1 cellular context compared by ENCODE assay signal in genomic region chr20:23435675-23436539, GRCh38.
A peak's percentile ranks its signal among the peaks of the same experiment; 100 is the strongest.
TF ChIP-seq lines count a peak whose summit lies in the region.

No MANE protein-coding gene starts in this region.

TF ChIP-seq in HepG2, 621 proteins besides CTCF, POLR2A, EP300 and RAD21 (continued from another document and continues in another):
- TF ChIP-seq ZBTB10 (CRISPR knock-in tag; IDR thresholded peaks at IDR 0.05; ENCODE audit: borderline replicate concordance), result peak; percentile 72; the same call in 1 of the 2 replicates
- TF ChIP-seq DR1 (CRISPR knock-in tag; IDR thresholded peaks at IDR 0.05), result 0 out of 2 replicates have a peak, but pooled peaks have one; percentile 35
- TF ChIP-seq, protein P1, sequence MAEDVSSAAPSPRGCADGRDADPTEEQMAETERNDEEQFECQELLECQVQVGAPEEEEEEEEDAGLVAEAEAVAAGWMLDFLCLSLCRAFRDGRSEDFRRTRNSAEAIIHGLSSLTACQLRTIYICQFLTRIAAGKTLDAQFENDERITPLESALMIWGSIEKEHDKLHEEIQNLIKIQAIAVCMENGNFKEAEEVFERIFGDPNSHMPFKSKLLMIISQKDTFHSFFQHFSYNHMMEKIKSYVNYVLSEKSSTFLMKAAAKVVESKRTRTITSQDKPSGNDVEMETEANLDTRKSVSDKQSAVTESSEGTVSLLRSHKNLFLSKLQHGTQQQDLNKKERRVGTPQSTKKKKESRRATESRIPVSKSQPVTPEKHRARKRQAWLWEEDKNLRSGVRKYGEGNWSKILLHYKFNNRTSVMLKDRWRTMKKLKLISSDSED (CRISPR knock-in tag; IDR thresholded peaks at IDR 0.05), result no peak
- peak; percentile 39; the same call in 1 of the 2 replicates for TF ChIP-seq ZNF205 (CRISPR knock-in tag; IDR thresholded peaks at IDR 0.05)
- TF ChIP-seq AKAP8 (CRISPR knock-in tag; IDR thresholded peaks at IDR 0.05), result 0 out of 2 replicates have a peak, but pooled peaks have one; percentile 70
- peak; percentile 25; the same call in 1 of the 2 replicates for TF ChIP-seq KAT7 (CRISPR knock-in tag; IDR thresholded peaks at IDR 0.05; ENCODE audit: borderline replicate concordance)
- peak; percentile 57; the same call in 1 of the 2 replicates for TF ChIP-seq SPEN (CRISPR knock-in tag; IDR thresholded peaks at IDR 0.05; ENCODE audit: low read depth)
- TF ChIP-seq HIVEP1 (CRISPR knock-in tag; IDR thresholded peaks at IDR 0.05), result 0 out of 2 replicates have a peak, but pooled peaks have one; percentile 49
- TF ChIP-seq, protein P2, sequence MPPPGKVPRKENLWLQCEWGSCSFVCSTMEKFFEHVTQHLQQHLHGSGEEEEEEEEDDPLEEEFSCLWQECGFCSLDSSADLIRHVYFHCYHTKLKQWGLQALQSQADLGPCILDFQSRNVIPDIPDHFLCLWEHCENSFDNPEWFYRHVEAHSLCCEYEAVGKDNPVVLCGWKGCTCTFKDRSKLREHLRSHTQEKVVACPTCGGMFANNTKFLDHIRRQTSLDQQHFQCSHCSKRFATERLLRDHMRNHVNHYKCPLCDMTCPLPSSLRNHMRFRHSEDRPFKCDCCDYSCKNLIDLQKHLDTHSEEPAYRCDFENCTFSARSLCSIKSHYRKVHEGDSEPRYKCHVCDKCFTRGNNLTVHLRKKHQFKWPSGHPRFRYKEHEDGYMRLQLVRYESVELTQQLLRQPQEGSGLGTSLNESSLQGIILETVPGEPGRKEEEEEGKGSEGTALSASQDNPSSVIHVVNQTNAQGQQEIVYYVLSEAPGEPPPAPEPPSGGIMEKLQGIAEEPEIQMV (CRISPR knock-in tag; IDR thresholded peaks at IDR 0.05; ENCODE audit: low read depth), result no peak; the same call in 1 of the 2 replicates
- TF ChIP-seq IKZF4 (CRISPR knock-in tag; IDR thresholded peaks at IDR 0.05; ENCODE audit: borderline replicate concordance, low read depth, not compliant biosample characterization), result no peak
- TF ChIP-seq MAFF (IDR thresholded peaks at IDR 0.05; ENCODE audit: low read depth, low read length), result no peak
- peak; percentile 51; the same call in 1 of the 2 replicates for TF ChIP-seq ZMYM4 (CRISPR knock-in tag; IDR thresholded peaks at IDR 0.05)
- peak; percentile 73; the same call in 1 of the 2 replicates for TF ChIP-seq THRA (CRISPR knock-in tag; IDR thresholded peaks at IDR 0.05; ENCODE audit: borderline replicate concordance)
- peak; percentile 89 for TF ChIP-seq ZNF263 (CRISPR knock-in tag; IDR thresholded peaks at IDR 0.05)
- peak; percentile 59; the same call in 1 of the 2 replicates for TF ChIP-seq ZNF768 (CRISPR knock-in tag; IDR thresholded peaks at IDR 0.05)
- TF ChIP-seq ZNF572 (CRISPR knock-in tag; IDR thresholded peaks at IDR 0.05), result peak; percentile 37; the same call in 1 of the 2 replicates
- TF ChIP-seq FOXK2 (IDR thresholded peaks at IDR 0.05), result no peak
- TF ChIP-seq ZSCAN29 (CRISPR knock-in tag; conservative IDR thresholded peaks at IDR 0.05), result no peak
- peak; percentile 96 for TF ChIP-seq BCL6 (CRISPR knock-in tag; IDR thresholded peaks at IDR 0.05)
- TF ChIP-seq ZC3H4 (CRISPR knock-in tag; IDR thresholded peaks at IDR 0.05; ENCODE audit: borderline replicate concordance), result peak; percentile 57; the same call in 1 of the 2 replicates
- TF ChIP-seq PPARG (CRISPR knock-in tag; conservative IDR thresholded peaks at IDR 0.05), result no peak
- no peak for TF ChIP-seq KLF13 (CRISPR knock-in tag; IDR thresholded peaks at IDR 0.05)
- TF ChIP-seq TCF7 (IDR thresholded peaks at IDR 0.05; ENCODE audit: low read depth), result peak; percentile 70; the same call in 1 of the 2 replicates
- TF ChIP-seq TBX2 (CRISPR knock-in tag; IDR thresholded peaks at IDR 0.05; ENCODE audit: borderline replicate concordance), result peak; percentile 69; the same call in 1 of the 2 replicates
- TF ChIP-seq HOXA5 (CRISPR knock-in tag; IDR thresholded peaks at IDR 0.05), result peak; percentile 76; the same call in 1 of the 2 replicates
- no peak for TF ChIP-seq NFATC3 (CRISPR knock-in tag; IDR thresholded peaks at IDR 0.05)
- TF ChIP-seq HOXA3 (CRISPR knock-in tag; IDR thresholded peaks at IDR 0.05), result peak; percentile 84
- peak; percentile 28; the same call in 1 of the 2 replicates for TF ChIP-seq BHLHE40 (IDR thresholded peaks at IDR 0.05; ENCODE audit: low read length)
- TF ChIP-seq MIER3 (CRISPR knock-in tag; IDR thresholded peaks at IDR 0.05; ENCODE audit: borderline replicate concordance), result 0 out of 2 replicates have a peak, but pooled peaks have one; percentile 35
- peak; percentile 82 for TF ChIP-seq PHF21A (CRISPR knock-in tag; IDR thresholded peaks at IDR 0.05)
- TF ChIP-seq, protein P3, sequence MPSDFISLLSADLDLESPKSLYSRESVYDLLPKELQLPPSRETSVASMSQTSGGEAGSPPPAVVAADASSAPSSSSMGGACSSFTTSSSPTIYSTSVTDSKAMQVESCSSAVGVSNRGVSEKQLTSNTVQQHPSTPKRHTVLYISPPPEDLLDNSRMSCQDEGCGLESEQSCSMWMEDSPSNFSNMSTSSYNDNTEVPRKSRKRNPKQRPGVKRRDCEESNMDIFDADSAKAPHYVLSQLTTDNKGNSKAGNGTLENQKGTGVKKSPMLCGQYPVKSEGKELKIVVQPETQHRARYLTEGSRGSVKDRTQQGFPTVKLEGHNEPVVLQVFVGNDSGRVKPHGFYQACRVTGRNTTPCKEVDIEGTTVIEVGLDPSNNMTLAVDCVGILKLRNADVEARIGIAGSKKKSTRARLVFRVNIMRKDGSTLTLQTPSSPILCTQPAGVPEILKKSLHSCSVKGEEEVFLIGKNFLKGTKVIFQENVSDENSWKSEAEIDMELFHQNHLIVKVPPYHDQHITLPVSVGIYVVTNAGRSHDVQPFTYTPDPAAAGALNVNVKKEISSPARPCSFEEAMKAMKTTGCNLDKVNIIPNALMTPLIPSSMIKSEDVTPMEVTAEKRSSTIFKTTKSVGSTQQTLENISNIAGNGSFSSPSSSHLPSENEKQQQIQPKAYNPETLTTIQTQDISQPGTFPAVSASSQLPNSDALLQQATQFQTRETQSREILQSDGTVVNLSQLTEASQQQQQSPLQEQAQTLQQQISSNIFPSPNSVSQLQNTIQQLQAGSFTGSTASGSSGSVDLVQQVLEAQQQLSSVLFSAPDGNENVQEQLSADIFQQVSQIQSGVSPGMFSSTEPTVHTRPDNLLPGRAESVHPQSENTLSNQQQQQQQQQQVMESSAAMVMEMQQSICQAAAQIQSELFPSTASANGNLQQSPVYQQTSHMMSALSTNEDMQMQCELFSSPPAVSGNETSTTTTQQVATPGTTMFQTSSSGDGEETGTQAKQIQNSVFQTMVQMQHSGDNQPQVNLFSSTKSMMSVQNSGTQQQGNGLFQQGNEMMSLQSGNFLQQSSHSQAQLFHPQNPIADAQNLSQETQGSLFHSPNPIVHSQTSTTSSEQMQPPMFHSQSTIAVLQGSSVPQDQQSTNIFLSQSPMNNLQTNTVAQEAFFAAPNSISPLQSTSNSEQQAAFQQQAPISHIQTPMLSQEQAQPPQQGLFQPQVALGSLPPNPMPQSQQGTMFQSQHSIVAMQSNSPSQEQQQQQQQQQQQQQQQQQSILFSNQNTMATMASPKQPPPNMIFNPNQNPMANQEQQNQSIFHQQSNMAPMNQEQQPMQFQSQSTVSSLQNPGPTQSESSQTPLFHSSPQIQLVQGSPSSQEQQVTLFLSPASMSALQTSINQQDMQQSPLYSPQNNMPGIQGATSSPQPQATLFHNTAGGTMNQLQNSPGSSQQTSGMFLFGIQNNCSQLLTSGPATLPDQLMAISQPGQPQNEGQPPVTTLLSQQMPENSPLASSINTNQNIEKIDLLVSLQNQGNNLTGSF (CRISPR knock-in tag; IDR thresholded peaks at IDR 0.05), result peak; percentile 70; the same call in 1 of the 2 replicates
- TF ChIP-seq TAF1 (CRISPR knock-in tag; IDR thresholded peaks at IDR 0.05), result 0 out of 2 replicates have a peak, but pooled peaks have one; percentile 29
- TF ChIP-seq, protein P4, sequence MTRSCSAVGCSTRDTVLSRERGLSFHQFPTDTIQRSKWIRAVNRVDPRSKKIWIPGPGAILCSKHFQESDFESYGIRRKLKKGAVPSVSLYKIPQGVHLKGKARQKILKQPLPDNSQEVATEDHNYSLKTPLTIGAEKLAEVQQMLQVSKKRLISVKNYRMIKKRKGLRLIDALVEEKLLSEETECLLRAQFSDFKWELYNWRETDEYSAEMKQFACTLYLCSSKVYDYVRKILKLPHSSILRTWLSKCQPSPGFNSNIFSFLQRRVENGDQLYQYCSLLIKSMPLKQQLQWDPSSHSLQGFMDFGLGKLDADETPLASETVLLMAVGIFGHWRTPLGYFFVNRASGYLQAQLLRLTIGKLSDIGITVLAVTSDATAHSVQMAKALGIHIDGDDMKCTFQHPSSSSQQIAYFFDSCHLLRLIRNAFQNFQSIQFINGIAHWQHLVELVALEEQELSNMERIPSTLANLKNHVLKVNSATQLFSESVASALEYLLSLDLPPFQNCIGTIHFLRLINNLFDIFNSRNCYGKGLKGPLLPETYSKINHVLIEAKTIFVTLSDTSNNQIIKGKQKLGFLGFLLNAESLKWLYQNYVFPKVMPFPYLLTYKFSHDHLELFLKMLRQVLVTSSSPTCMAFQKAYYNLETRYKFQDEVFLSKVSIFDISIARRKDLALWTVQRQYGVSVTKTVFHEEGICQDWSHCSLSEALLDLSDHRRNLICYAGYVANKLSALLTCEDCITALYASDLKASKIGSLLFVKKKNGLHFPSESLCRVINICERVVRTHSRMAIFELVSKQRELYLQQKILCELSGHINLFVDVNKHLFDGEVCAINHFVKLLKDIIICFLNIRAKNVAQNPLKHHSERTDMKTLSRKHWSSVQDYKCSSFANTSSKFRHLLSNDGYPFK (CRISPR knock-in tag; IDR thresholded peaks at IDR 0.05; ENCODE audit: borderline replicate concordance), result 0 out of 2 replicates have a peak, but pooled peaks have one; percentile 53
- no peak for TF ChIP-seq ZNF546 (CRISPR knock-in tag; conservative IDR thresholded peaks at IDR 0.05)
- TF ChIP-seq ZNF556 (CRISPR knock-in tag; IDR thresholded peaks at IDR 0.05; ENCODE audit: borderline replicate concordance), result no peak
- TF ChIP-seq ZIK1 (CRISPR knock-in tag; IDR thresholded peaks at IDR 0.05; ENCODE audit: borderline replicate concordance, low read depth), result no peak
- TF ChIP-seq TFAP4 (IDR thresholded peaks at IDR 0.05; ENCODE audit: borderline replicate concordance, low read depth), result peak; percentile 46; the same call in 1 of the 2 replicates
- peak; percentile 66; the same call in 1 of the 2 replicates for TF ChIP-seq ZFP91 (CRISPR knock-in tag; IDR thresholded peaks at IDR 0.05; ENCODE audit: borderline replicate concordance)
- no peak for TF ChIP-seq ZBTB20 (CRISPR knock-in tag; IDR thresholded peaks at IDR 0.05; ENCODE audit: borderline replicate concordance, low read depth)
- TF ChIP-seq MYPOP (CRISPR knock-in tag; IDR thresholded peaks at IDR 0.05), result peak; percentile 79; the same call in 1 of the 2 replicates
- TF ChIP-seq YEATS4 (CRISPR knock-in tag; IDR thresholded peaks at IDR 0.05; ENCODE audit: borderline replicate concordance), result peak; percentile 71; the same call in 1 of the 2 replicates
